In the genomic region with DNA sequence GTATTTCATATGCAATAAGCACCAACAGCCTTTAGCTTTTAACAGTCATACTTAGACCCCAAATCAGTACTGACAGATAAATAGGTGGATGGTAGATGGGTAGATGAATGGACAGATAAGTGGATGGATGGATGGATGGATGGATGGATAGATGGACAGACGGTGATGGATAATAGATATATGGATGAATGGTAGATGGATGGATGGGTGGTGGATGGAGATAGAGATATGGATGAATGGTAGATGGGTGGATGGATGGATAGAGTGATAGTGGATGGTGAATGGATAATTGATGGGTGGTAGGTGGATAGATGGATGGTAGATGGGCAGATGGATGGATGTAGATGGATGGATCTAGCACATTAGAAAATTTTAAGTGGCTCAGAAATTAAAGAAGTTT, we compare ENCODE assay signal across 11 cellular contexts.
"Had no signal": no experiment of that assay in that cellular context is flagged by ENCODE, and none has a peak within 500 bp of the region (broad histone marks: within the 10 kb centered on the region; RNA-seq: fewer than 3 reads in every experiment).

No MANE protein-coding gene starts in this region.

- H3K36me3 Mint-ChIP-seq: mesothelial cell of epicardium had no signal

- H3K27ac Mint-ChIP-seq: endodermal cell, mesothelial cell of epicardium had no signal

- H3K4me1 Mint-ChIP-seq: mesothelial cell of epicardium had no signal

- H3K9me3 Mint-ChIP-seq: endodermal cell, mesothelial cell of epicardium had no signal

- H3K4me3 Mint-ChIP-seq: endodermal cell, mesothelial cell of epicardium had no signal

- DNase-seq: activated CD4-positive, alpha-beta T cell treated with anti-CD3 and anti-CD28 coated beads, Interleukin-2, amount 50 U/mL, for 1 hour; activated CD8-positive, alpha-beta memory T cell treated with anti-CD3 and anti-CD28 coated beads for 24 hours; activated gamma-delta T cell treated with Interleukin-2 at 50 U/mL for 16 hours; dorsolateral prefrontal cortex; endodermal cell; heart right ventricle; lower lobe of right lung; stimulated activated CD4-positive, alpha-beta T cell treated with anti-CD3 and anti-CD28 coated beads, Interleukin-4, amount 100 ng/mL, for 24 hours; stimulated activated naive CD4-positive, alpha-beta T cell treated with Interleukin-2 at 50 U/mL for 16 hours; T-helper 9 cell had no signal
